Comparison of ENCODE assay signal across 30 cellular contexts in genomic region chr1:203992440-203992839, GRCh38.
DNase-seq lines count a peak whose midpoint lies in the region; ATAC-seq, FAIRE-seq and TF ChIP-seq lines count a peak whose summit lies in the region.
"Had no signal": no experiment of that assay in that cellular context is flagged by ENCODE, and none has a peak within 500 bp of the region (broad histone marks: within the 10 kb centered on the region; RNA-seq: fewer than 3 reads in every experiment).

No MANE protein-coding gene starts in this region.

- 75 to 85% (median 85%) methylated on average over 2 of the region's 2 CpGs for WGBS in psoas muscle, 3 donors

- H3K27ac ChIP-seq in psoas muscle = no peak overlapping the region
- H3K27ac ChIP-seq: cardiac muscle cell, coronary artery, esophagus muscularis mucosa, gastroesophageal sphincter, left ventricle myocardium inferior had no signal

- peaks cover 0 to 5% (median 0%) of the 10 kb centered on the region in 3 donors for H3K27me3 ChIP-seq in psoas muscle (ENCODE audit: insufficient read depth in 3 of 3, low read length in 2 of 3)
- H3K27me3 ChIP-seq: cardiac muscle cell had no signal

- H3K36me3 ChIP-seq in psoas muscle (ENCODE audit: insufficient read depth in 1 of 2, low read depth in 1 of 2) = no peaks in the 10 kb centered on the region
- H3K36me3 ChIP-seq: cardiac muscle cell, esophagus muscularis mucosa, gastroesophageal sphincter, left ventricle myocardium inferior had no signal

- H3K4me3 ChIP-seq in psoas muscle = no peak overlapping the region
- H3K4me3 ChIP-seq: cardiac muscle cell, coronary artery, esophagus muscularis mucosa, gastroesophageal sphincter, GM12878, left ventricle myocardium inferior, smooth muscle cell had no signal

- no peak for FAIRE-seq in RCC 7860 (lab: Jason Lieb, UNC)
- FAIRE-seq: GM12878 had no signal

- no peaks in the 10 kb centered on the region for H3K9me3 ChIP-seq in psoas muscle
- H3K9me3 ChIP-seq: esophagus muscularis mucosa, gastroesophageal sphincter, left ventricle myocardium inferior, SK-N-SH had no signal

- no peak for TF ChIP-seq CTCF in psoas muscle (IDR thresholded peaks at IDR 0.05)

- no peak for ATAC-seq in psoas muscle
- ATAC-seq: activated CD4-positive, alpha-beta T cell treated with anti-CD3 and anti-CD28 coated beads for 36 hours; activated CD8-positive, alpha-beta T cell treated with anti-CD3 and anti-CD28 coated beads, Interleukin-2, amount 10 ng/mL, durations not matched to agents 7 days and 5 days; gastroesophageal sphincter; GM12878; naive thymus-derived CD8-positive, alpha-beta T cell; T-helper 17 cell had no signal

- no peaks in the 10 kb centered on the region for H3K4me1 ChIP-seq in psoas muscle
- H3K4me1 ChIP-seq: gastroesophageal sphincter had no signal

- intact Hi-C loops in psoas muscle (cut with DNase I) = no loop called here

- DNase-seq in COLO829 (ENCODE audit: low spot score) = peak; percentile 57
- peak; percentile 16 for DNase-seq in NCI-H2107 (lab: John Stamatoyannopoulos, UW)
- peak; percentile 37 for DNase-seq in astrocyte of the hippocampus (ENCODE audit: low read depth, low spot score)
- DNase-seq in iris pigment epithelial cell (ENCODE audit: low read depth) = peak; percentile 12
- DNase-seq in psoas muscle = no peak
- no peak for DNase-seq in stimulated activated CD4-positive, alpha-beta T cell treated with anti-CD3 and anti-CD28 coated beads, Interleukin-1b, Interleukin-23, amount 100 ng/mL, for 48 hours
- DNase-seq in RCC 7860 (ENCODE audit: low spot score) = no peak
- no peak for DNase-seq in NCI-H1930 (lab: John Stamatoyannopoulos, UW)
- DNase-seq: activated CD4-positive, alpha-beta T cell treated with anti-CD3 and anti-CD28 coated beads for 36 hours; activated CD8-positive, alpha-beta T cell treated with anti-CD3 and anti-CD28 coated beads, Interleukin-2, amount 10 ng/mL, durations not matched to agents 7 days and 5 days; activated gamma-delta T cell; endodermal cell; hippocampal formation; immature natural killer cell; Kasumi-1; left ventricle myocardium inferior; naive thymus-derived CD8-positive, alpha-beta T cell; NCI-H1694; NCI-H446; NCI-H774; retina; SK-N-SH; T-helper 17 cell; trophoblast cell had no signal

Comparison
In these comparisons a context has a peak if more than half of its experiments do, and no peak if none do; other contexts are left out.
1. DNase-seq: peak in COLO829 (single experiment), NCI-H2107 (single experiment), astrocyte of the hippocampus (single experiment) and iris pigment epithelial cell (single experiment); none in psoas muscle (0 of 2), stimulated activated CD4-positive, alpha-beta T cell treated with anti-CD3 and anti-CD28 coated beads, Interleukin-1b, Interleukin-23, amount 100 ng/mL, for 48 hours (single experiment), RCC 7860 (single experiment) and NCI-H1930 (0 of 2).